Comparison of ENCODE assay signal across 8 cellular contexts in the genomic region with DNA sequence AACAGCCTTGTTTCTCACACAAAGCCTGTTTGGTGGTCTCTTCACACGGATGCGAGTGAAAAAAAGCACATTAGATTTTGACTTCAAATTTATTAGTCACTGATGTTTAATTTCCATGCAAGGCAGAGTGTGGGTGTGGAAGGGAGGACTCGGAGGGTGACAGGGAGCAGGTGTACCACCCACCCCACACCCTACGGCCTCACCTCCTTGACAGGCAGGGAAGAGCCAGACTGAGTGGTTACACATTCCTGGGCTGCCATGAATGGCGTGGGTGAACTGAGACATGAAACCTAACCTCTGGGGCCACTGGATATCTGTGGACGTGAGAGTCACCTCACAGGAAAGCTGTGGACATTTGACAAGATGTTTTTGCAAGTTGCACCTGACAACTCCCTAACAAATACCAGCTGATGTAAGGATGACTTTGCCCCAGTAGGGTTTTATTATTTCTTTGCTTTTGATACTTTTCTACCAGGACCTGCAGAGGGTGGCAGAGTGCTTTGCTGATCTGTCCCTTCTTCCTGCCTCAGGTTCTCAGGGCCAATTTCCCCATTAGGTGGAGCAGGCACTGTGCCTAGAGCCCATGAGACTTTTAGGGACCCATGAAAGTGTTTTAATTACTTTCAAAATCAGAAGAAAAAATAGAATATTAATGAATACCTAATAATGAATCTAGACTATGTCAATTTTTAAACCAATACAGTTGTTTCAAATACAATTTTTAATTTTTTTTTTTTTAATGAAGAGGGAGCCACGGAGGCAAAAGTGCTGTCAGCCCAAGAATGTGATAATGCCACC. TPM values are rescaled to one million over a fixed set of nuclear protein-coding genes. Genes with fewer than 3 reads are reported as not detected.
DNase-seq lines count a peak whose midpoint lies in the region; ATAC-seq and TF ChIP-seq lines count a peak whose summit lies in the region.

No MANE protein-coding gene starts in this region.

- no peak overlapping the region for H3K4me3 ChIP-seq in BE2C (ENCODE audit: low read depth, low read length)
- H3K4me3 ChIP-seq in body of pancreas: no peak overlapping the region

- DNase-seq in BE2C: peak; percentile 76
- peak; percentile 76 for DNase-seq in HT1080 (ENCODE audit: low read depth)
- DNase-seq in SW480 (ENCODE audit: low spot score): peak; percentile 73
- DNase-seq in body of pancreas: peak; percentile 77 to 86 (median 81)
- DNase-seq in iris pigment epithelial cell (ENCODE audit: low read depth): peak; percentile 81
- peak; percentile 57 for DNase-seq in stimulated activated CD4-positive, alpha-beta T cell treated with anti-CD3 and anti-CD28 coated beads, Interleukin-1b, Interleukin-23, amount 100 ng/mL, for 48 hours
- DNase-seq in inferior parietal cortex (ENCODE audit: extremely low spot score): no peak

- H3K27ac ChIP-seq in body of pancreas: peak overlapping the region in 3 of 4 donors; percentile 27 to 55 (median 55)

- intact Hi-C loops in body of pancreas (cut with DNase I): no loop called here

- TF ChIP-seq CTCF in BE2C (IDR thresholded peaks at IDR 0.05; ENCODE audit: low read depth, low read length): peak; percentile 95
- TF ChIP-seq CTCF in body of pancreas (IDR thresholded peaks at IDR 0.05): peak; percentile 64 to 98 (median 94)

- H3K27me3 ChIP-seq in BE2C: no peaks in the 10 kb centered on the region
- no peaks in the 10 kb centered on the region for H3K27me3 ChIP-seq in body of pancreas

- no peak for TF ChIP-seq POLR2A in body of pancreas (IDR thresholded peaks at IDR 0.05)

- H3K36me3 ChIP-seq in BE2C (no peaks in the 10 kb centered on the region), body of pancreas (replicated peaks in 1 of 2; ENCODE audit: insufficient read depth in 1 of 2, low read depth in 2 of 2) (no peaks in the 10 kb centered on the region)

- H3K4me1 ChIP-seq in BE2C: peaks cover 4% of the 10 kb centered on the region; the same call in 1 of the 2 replicates
- H3K4me1 ChIP-seq in body of pancreas: peaks cover 39% of the 10 kb centered on the region

- ATAC-seq in GM18867 (IDR thresholded peaks at IDR 0.05; ENCODE audit: unreplicated experiment) (peak; percentile 82), body of pancreas (peak; percentile 95)

- H3K9me3 ChIP-seq in BE2C (no peaks in the 10 kb centered on the region; the same call in 1 of the 2 replicates), body of pancreas (no peaks in the 10 kb centered on the region)

- WGBS in body of pancreas, 2 donors: 40 to 46% methylated on average over 7 of the region's 7 CpGs

RNA-seq across cellular contexts. Expression of gene CYSLTR2, which starts 58.2 kb away (rescaled TPM):
- 2.2 TPM for polyA plus RNA-seq in BE2C (2012; ENCODE audit: insufficient read depth, insufficient read length, low read depth)
- not detected in 2 replicates for total RNA-seq in HT1080 (2014; rRNA removed; shearing (Covaris generic))
- not detected in 2 replicates for polyA plus RNA-seq in HT1080 (2015; cell fraction: cytosol; rRNA removed)
- not detected in 2 replicates for polyA plus RNA-seq in HT1080 (2015; cell fraction: nucleus; rRNA removed)
- total RNA-seq in body of pancreas: under 1 TPM in 1 of 2 donors, not detected in 1; 0.52 TPM
